Comparison of ENCODE assay signal across 8 cellular contexts in genomic region chr16:78925071-78925714, GRCh38.
DNase-seq lines count a peak whose midpoint lies in the region; ATAC-seq and TF ChIP-seq lines count a peak whose summit lies in the region.

No MANE protein-coding gene starts in this region.

- ATAC-seq in omental fat pad (ENCODE audit: low FRiP score) (no peak), HG02610 (IDR thresholded peaks at IDR 0.05; ENCODE audit: unreplicated experiment) (no peak)

- TF ChIP-seq CTCF in cardiac fibroblast (IDR thresholded peaks at IDR 0.05; ENCODE audit: low read depth, low read length) (peak; percentile 19), omental fat pad (IDR thresholded peaks at IDR 0.05) (no peak)

- DNase-seq in NCI-H1417 (lab: John Stamatoyannopoulos, UW), result peak; percentile 2 to 9 (median 7)
- no peak for DNase-seq in NCI-H1417 treated with DMSO at 0.1 percent for 48 hours (lab: John Stamatoyannopoulos, UW)
- DNase-seq in NCI-H82 (lab: John Stamatoyannopoulos, UW), result peak; percentile 61
- DNase-seq in cardiac fibroblast (ENCODE audit: low read depth in 2 of 2), result peak in 1 of 2 donors; percentile 4
- peak; percentile 22 for DNase-seq in mucosa of gallbladder (ENCODE audit: low spot score)
- DNase-seq in omental fat pad (ENCODE audit: low spot score), result no peak
- no peak for DNase-seq in HPDE6-E6E7 (ENCODE audit: extremely low spot score)

- no peak overlapping the region for H3K4me3 ChIP-seq in cardiac fibroblast (replicated peaks in 1 of 2; ENCODE audit: low read depth in 2 of 2, low read length in 2 of 2)

Comparison
In these comparisons a context has a peak if more than half of its experiments do, and no peak if none do; other contexts are left out.
1. DNase-seq: peak in NCI-H1417 (3 of 3), NCI-H82 (single experiment) and mucosa of gallbladder (single experiment); none in NCI-H1417 treated with DMSO at 0.1 percent for 48 hours (single experiment), omental fat pad (single experiment) and HPDE6-E6E7 (single experiment).